12 cellular contexts compared by ENCODE assay signal in genomic region chr4:57081651-57082349, GRCh38. TPM values are rescaled to one million over a fixed set of nuclear protein-coding genes. Genes with fewer than 3 reads are reported as not detected.
DNase-seq lines count a peak whose midpoint lies in the region; ATAC-seq lines count a peak whose summit lies in the region.
"Had no signal": no experiment of that assay in that cellular context is flagged by ENCODE, and none has a peak within 500 bp of the region (broad histone marks: within the 10 kb centered on the region; RNA-seq: fewer than 3 reads in every experiment).

No MANE protein-coding gene starts in this region.

- ATAC-seq in stimulated activated naive CD8-positive, alpha-beta T cell treated with anti-CD3 and anti-CD28 coated beads, Interleukin-15, Interleukin-2, amounts not matched to agents 100 U/mL and 50 U/mL, for 24 hours: no peak
- no peak for ATAC-seq in HG02870 (IDR thresholded peaks at IDR 0.05; ENCODE audit: unreplicated experiment)
- no peak for ATAC-seq in left colon
- ATAC-seq: CD8-positive, alpha-beta T cell had no signal

- intact Hi-C loops in dendritic cell treated with granulocyte-macrophage colony-stimulating factor and Interleukin-4, amounts not matched to agents 40 ng/mL and 50 ng/mL, for 4 days (cut with micrococcal nuclease): no loop called here
- intact Hi-C loops in left colon (cut with DNase I, micrococcal nuclease): no loop called here

- no peaks in the 10 kb centered on the region for H3K4me1 Mint-ChIP-seq in dendritic cell treated with granulocyte-macrophage colony-stimulating factor and Interleukin-4, amounts not matched to agents 40 ng/mL and 50 ng/mL, for 4 days (ENCODE audit: low read depth)

- no peak overlapping the region for H3K4me3 ChIP-seq in HUES6 (ENCODE audit: low read depth, low read length)
- H3K4me3 ChIP-seq in mesodermal cell (ENCODE audit: extremely low read depth, insufficient read depth, low read length, poor library complexity, severe bottlenecking): no peak overlapping the region
- H3K4me3 ChIP-seq in stomach smooth muscle (ENCODE audit: low read length in 2 of 2): peak overlapping the region in 1 of 2 donors; percentile 29

- H3K36me3 ChIP-seq in HUES6 (ENCODE audit: control insufficient read depth, insufficient read depth, low read length): no peaks in the 10 kb centered on the region
- peaks cover 21% of the 10 kb centered on the region for H3K36me3 ChIP-seq in mesodermal cell (ENCODE audit: control insufficient read depth, insufficient read depth, low read length)
- H3K36me3 ChIP-seq in stomach smooth muscle (ENCODE audit: control insufficient read depth in 2 of 2, insufficient read depth in 2 of 2, low read length in 2 of 2): no peaks in the 10 kb centered on the region

- H3K36me3 Mint-ChIP-seq in dendritic cell treated with granulocyte-macrophage colony-stimulating factor and Interleukin-4, amounts not matched to agents 40 ng/mL and 50 ng/mL, for 4 days (ENCODE audit: low read depth): no peaks in the 10 kb centered on the region
- H3K36me3 Mint-ChIP-seq: CD8-positive, alpha-beta T cell had no signal

- H3K4me1 ChIP-seq in HUES6 (ENCODE audit: control insufficient read depth, insufficient read depth, low read length) (peaks cover 42% of the 10 kb centered on the region), mesodermal cell (ENCODE audit: control insufficient read depth, insufficient read depth, low read length, poor library complexity, severe bottlenecking) (peaks cover 62% of the 10 kb centered on the region), stomach smooth muscle (ENCODE audit: control insufficient read depth, insufficient read depth, low read length) (peaks cover 39% of the 10 kb centered on the region)

- no peaks in the 10 kb centered on the region for H3K27me3 Mint-ChIP-seq in dendritic cell treated with granulocyte-macrophage colony-stimulating factor and Interleukin-4, amounts not matched to agents 40 ng/mL and 50 ng/mL, for 4 days

- H3K27ac ChIP-seq in HUES6 (ENCODE audit: low read depth, low read length): peak overlapping the region; percentile 84; the same call in 1 of the 2 replicates
- H3K27ac ChIP-seq in mesodermal cell (ENCODE audit: low read depth, low read length, severe bottlenecking): peak overlapping the region; percentile 98
- H3K27ac ChIP-seq in stomach smooth muscle (ENCODE audit: low read length): peak overlapping the region; percentile 76

- H3K9me3 Mint-ChIP-seq in dendritic cell treated with granulocyte-macrophage colony-stimulating factor and Interleukin-4, amounts not matched to agents 40 ng/mL and 50 ng/mL, for 4 days: no peaks in the 10 kb centered on the region
- H3K9me3 Mint-ChIP-seq: CD8-positive, alpha-beta T cell; neural crest cell had no signal

- H3K27me3 ChIP-seq in HUES6 (ENCODE audit: control insufficient read depth, insufficient read depth, low read length): no peaks in the 10 kb centered on the region
- H3K27me3 ChIP-seq in stomach smooth muscle (ENCODE audit: control insufficient read depth in 1 of 2, insufficient read depth in 2 of 2, low read length in 2 of 2): no peaks in the 10 kb centered on the region

- peak overlapping the region; percentile 41 for H3K27ac Mint-ChIP-seq in dendritic cell treated with granulocyte-macrophage colony-stimulating factor and Interleukin-4, amounts not matched to agents 40 ng/mL and 50 ng/mL, for 4 days
- H3K27ac Mint-ChIP-seq: CD8-positive, alpha-beta T cell had no signal

- 47 to 55% methylated on average over 4 to 6 of the region's 7 CpGs for WGBS in mesodermal cell (ENCODE audit: insufficient coverage in 2 of 2), 2 experiments

- DNase-seq in stimulated activated naive CD8-positive, alpha-beta T cell treated with anti-CD3 and anti-CD28 coated beads, Interleukin-15, Interleukin-2, amounts not matched to agents 100 U/mL and 50 U/mL, for 24 hours: no peak
- DNase-seq in activated gamma-delta T cell treated with Interleukin-2 at 50 U/mL for 16 hours: no peak
- DNase-seq in left colon: no peak
- DNase-seq: CD8-positive, alpha-beta T cell; KG1; NCI-H345 had no signal

- H3K9me3 ChIP-seq in HUES6 (ENCODE audit: control insufficient read depth, insufficient read depth, low read depth, low read length) (peaks cover 7% of the 10 kb centered on the region; the same call in 1 of the 2 replicates), mesodermal cell (ENCODE audit: control insufficient read depth, low read length) (no peaks in the 10 kb centered on the region), stomach smooth muscle (ENCODE audit: control insufficient read depth in 2 of 2, low read length in 2 of 2) (no peaks in the 10 kb centered on the region)

- peak overlapping the region; percentile 11 for H3K9ac ChIP-seq in HUES6 (ENCODE audit: low read length)
- no peak overlapping the region for H3K9ac ChIP-seq in stomach smooth muscle (ENCODE audit: low read length in 2 of 2)

- no peak overlapping the region for H3K4me3 Mint-ChIP-seq in dendritic cell treated with granulocyte-macrophage colony-stimulating factor and Interleukin-4, amounts not matched to agents 40 ng/mL and 50 ng/mL, for 4 days
- H3K4me3 Mint-ChIP-seq: CD8-positive, alpha-beta T cell; neural crest cell had no signal

RNA-seq across cellular contexts. Expression of gene IGFBP7, which starts 28.4 kb away (rescaled TPM):
- polyA plus RNA-seq in mesodermal cell (2013, experiment 1 of 2): 343 TPM
- 351 TPM for polyA plus RNA-seq in mesodermal cell (2013, experiment 2 of 2)
- 10 to 100 TPM; 55.3 to 98.0 TPM for total RNA-seq in left colon
- total RNA-seq: CD8-positive, alpha-beta T cell had no signal
